In genomic region chr5:113147088-113147487, GRCh38 we compare ENCODE assay signal across 14 cellular contexts.
DNase-seq lines count a peak whose midpoint lies in the region; TF ChIP-seq lines count a peak whose summit lies in the region.
"Had no signal": no experiment of that assay in that cellular context is flagged by ENCODE, and none has a peak within 500 bp of the region (broad histone marks: within the 10 kb centered on the region; RNA-seq: fewer than 3 reads in every experiment).

No MANE protein-coding gene starts in this region.

- no peak for TF ChIP-seq CTCF in fibroblast of lung (conservative IDR thresholded peaks at IDR 0.05 in 1 of 2, IDR thresholded peaks at IDR 0.05 in 1 of 2; ENCODE audit: low read depth in 1 of 2, low read length in 2 of 2)
- no peak for TF ChIP-seq CTCF in parathyroid adenoma (IDR thresholded peaks at IDR 0.05)
- no peak for TF ChIP-seq CTCF in tibial artery (IDR thresholded peaks at IDR 0.05)
- no peak for TF ChIP-seq CTCF in endodermal cell (conservative IDR thresholded peaks at IDR 0.05)

- H2AFZ ChIP-seq in fibroblast of lung (ENCODE audit: low read length): no peak overlapping the region
- H2AFZ ChIP-seq in parathyroid adenoma: no peak overlapping the region

- H3K4me3 ChIP-seq in fibroblast of lung (replicated peaks in 1 of 4; ENCODE audit: control extremely low read depth in 1 of 4, insufficient read depth in 1 of 4, low read depth in 3 of 4, low read length in 4 of 4) (no peak overlapping the region), parathyroid adenoma (ENCODE audit: low read depth, low read length) (no peak overlapping the region), tibial artery (no peak overlapping the region), endodermal cell (ENCODE audit: low read length) (no peak overlapping the region)
- H3K4me3 ChIP-seq: skin epidermis had no signal

- H3K27ac Mint-ChIP-seq in endodermal cell: no peak overlapping the region
- H3K27ac Mint-ChIP-seq: effector memory CD8-positive, alpha-beta T cell had no signal

- H3K36me3 ChIP-seq in fibroblast of lung (ENCODE audit: control insufficient read depth, insufficient read depth, low read length): no peaks in the 10 kb centered on the region
- H3K36me3 ChIP-seq in parathyroid adenoma (ENCODE audit: control insufficient read depth, insufficient read depth, low read length): no peaks in the 10 kb centered on the region
- H3K36me3 ChIP-seq in tibial artery: no peaks in the 10 kb centered on the region
- H3K36me3 ChIP-seq in endodermal cell (ENCODE audit: control insufficient read depth, insufficient read depth, low read length): peaks cover 94% of the 10 kb centered on the region

- H3K27me3 Mint-ChIP-seq in endodermal cell (ENCODE audit: insufficient read depth): no peaks in the 10 kb centered on the region

- peaks cover 2% of the 10 kb centered on the region for H3K4me1 ChIP-seq in fibroblast of lung (ENCODE audit: control insufficient read depth, extremely low read depth, insufficient read depth, low read length)
- H3K4me1 ChIP-seq in parathyroid adenoma: peaks cover 82% of the 10 kb centered on the region
- no peaks in the 10 kb centered on the region for H3K4me1 ChIP-seq in tibial artery
- peaks cover 28% of the 10 kb centered on the region for H3K4me1 ChIP-seq in endodermal cell (ENCODE audit: control insufficient read depth, insufficient read depth, low read length)

- peaks cover 51% of the 10 kb centered on the region for H3K36me3 Mint-ChIP-seq in endodermal cell (ENCODE audit: low read depth)

- peaks cover 40% of the 10 kb centered on the region for H3K4me1 Mint-ChIP-seq in endodermal cell

- no peaks in the 10 kb centered on the region for H3K9me3 ChIP-seq in fibroblast of lung (ENCODE audit: control insufficient read depth, insufficient read depth, low read depth, low read length)
- no peaks in the 10 kb centered on the region for H3K9me3 ChIP-seq in parathyroid adenoma (ENCODE audit: control insufficient read depth, low read length)
- H3K9me3 ChIP-seq in tibial artery: no peaks in the 10 kb centered on the region
- no peaks in the 10 kb centered on the region for H3K9me3 ChIP-seq in endodermal cell (ENCODE audit: control insufficient read depth, low read length)

- H3K27me3 ChIP-seq in fibroblast of lung (ENCODE audit: control insufficient read depth, insufficient read depth, low read length): no peaks in the 10 kb centered on the region
- no peaks in the 10 kb centered on the region for H3K27me3 ChIP-seq in parathyroid adenoma (ENCODE audit: control insufficient read depth, insufficient read depth, low read length)
- no peaks in the 10 kb centered on the region for H3K27me3 ChIP-seq in tibial artery
- H3K27me3 ChIP-seq in endodermal cell (ENCODE audit: control insufficient read depth, insufficient read depth, low read length, poor library complexity, severe bottlenecking): no peaks in the 10 kb centered on the region

- no peak overlapping the region for H3K27ac ChIP-seq in fibroblast of lung (ENCODE audit: insufficient read depth, low read length)
- peak overlapping the region; percentile 84 for H3K27ac ChIP-seq in parathyroid adenoma
- no peak overlapping the region for H3K27ac ChIP-seq in tibial artery
- H3K27ac ChIP-seq in endodermal cell (ENCODE audit: low read depth, low read length): no peak overlapping the region

- H3K79me2 ChIP-seq in fibroblast of lung (ENCODE audit: control insufficient read depth, insufficient read depth, low read length) (no peaks in the 10 kb centered on the region), parathyroid adenoma (peaks cover 62% of the 10 kb centered on the region)

- no peaks in the 10 kb centered on the region for H3K9me3 Mint-ChIP-seq in endodermal cell
- H3K9me3 Mint-ChIP-seq: effector memory CD8-positive, alpha-beta T cell had no signal

- WGBS in endodermal cell (ENCODE audit: insufficient coverage in 1 of 2, insufficient read length in 1 of 2), 2 experiments: 53 to 74% methylated on average over 3 to 5 of the region's 5 CpGs

- H3K4me3 Mint-ChIP-seq in endodermal cell: no peak overlapping the region
- H3K4me3 Mint-ChIP-seq: effector memory CD8-positive, alpha-beta T cell had no signal

- peak; percentile 42 for DNase-seq in ELR (ENCODE audit: low read depth)
- DNase-seq in NCI-H82 treated with DMSO at 0.1 percent for 48 hours (lab: John Stamatoyannopoulos, UW; ENCODE audit: unreplicated experiment): peak; percentile 97
- DNase-seq in fibroblast of lung (ENCODE audit: low read depth in 2 of 2): peak; percentile 82 to 86
- DNase-seq in tibial artery: no peak
- DNase-seq in NCI-H1436 (lab: John Stamatoyannopoulos, UW): no peak
- no peak for DNase-seq in nucleus accumbens (lab: John Stamatoyannopoulos, UW)
- DNase-seq in endodermal cell: no peak
- DNase-seq: amygdala; effector memory CD8-positive, alpha-beta T cell; NCI-H1092; NCI-H510A; RPMI8226 had no signal

- H4K20me1 ChIP-seq in fibroblast of lung (ENCODE audit: control insufficient read depth, extremely low read depth, insufficient read depth, low read length): no peaks in the 10 kb centered on the region

- H3K9ac ChIP-seq in fibroblast of lung (ENCODE audit: insufficient read depth, low read length) (no peak overlapping the region), parathyroid adenoma (no peak overlapping the region), endodermal cell (ENCODE audit: extremely low read depth, low read length, poor library complexity, severe bottlenecking) (no peak overlapping the region)

- intact Hi-C loops in tibial artery (cut with DNase I; ENCODE audit: low total_unique reads): no loop called here

- H3K4me2 ChIP-seq in fibroblast of lung (ENCODE audit: extremely low read depth, insufficient read depth, low read length) (no peak overlapping the region), parathyroid adenoma (ENCODE audit: low read length) (peak overlapping the region; percentile 42)

Comparison
In these comparisons a context has a peak if more than half of its experiments do, and no peak if none do; other contexts are left out.
1. DNase-seq: peak in ELR (single experiment), NCI-H82 treated with DMSO at 0.1 percent for 48 hours (single experiment) and fibroblast of lung (2 of 2); none in tibial artery (0 of 2), NCI-H1436 (single experiment), nucleus accumbens (0 of 56) and endodermal cell (single experiment).